Comparison of ENCODE assay signal across 3 cellular contexts in genomic region chr1:68003626-68004025, GRCh38. TPM values are rescaled to one million over a fixed set of nuclear protein-coding genes. Genes with fewer than 3 reads are reported as not detected.
"Had no signal": no experiment of that assay in that cellular context is flagged by ENCODE, and none has a peak within 500 bp of the region (broad histone marks: within the 10 kb centered on the region; RNA-seq: fewer than 3 reads in every experiment).

No MANE protein-coding gene starts in this region.

RNA-seq across cellular contexts. Expression of gene DIRAS3, which starts 46.8 kb away (rescaled TPM):
- total RNA-seq: mononuclear cell; naive thymus-derived CD4-positive, alpha-beta T cell; naive thymus-derived CD8-positive, alpha-beta T cell had no signal
